Comparison of ENCODE assay signal across 28 cellular contexts in genomic region chr10:84659497-84660276, GRCh38.
"Had no signal": no experiment of that assay in that cellular context is flagged by ENCODE, and none has a peak within 500 bp of the region (broad histone marks: within the 10 kb centered on the region; RNA-seq: fewer than 3 reads in every experiment).

No MANE protein-coding gene starts in this region.

- H3K9me3 ChIP-seq: heart right ventricle, left ventricle myocardium inferior, pancreas, prostate gland, sigmoid colon, thoracic aorta, vagina had no signal

- H3K4me1 Mint-ChIP-seq: nephron progenitor cell; stimulated activated effector memory CD8-positive, alpha-beta T cell treated with anti-CD3 and anti-CD28 coated beads, Interleukin-12 subunit alpha, Interleukin-12 subunit beta, amount 100 ng/mL, for 72 hours had no signal

- DNase-seq: activated CD4-positive, alpha-beta memory T cell treated with anti-CD3 and anti-CD28 coated beads for 36 hours; activated CD4-positive, alpha-beta T cell treated with anti-CD3 and anti-CD28 coated beads for 48 hours; activated CD8-positive, alpha-beta memory T cell treated with anti-CD3 and anti-CD28 coated beads, Interleukin-2, amount 50 U/mL, for 4 hours; activated effector memory CD4-positive, alpha-beta T cell treated with anti-CD3 and anti-CD28 coated beads, Interleukin-2, amount 50 U/mL, for 16 hours; activated naive CD4-positive, alpha-beta T cell treated with anti-CD3 and anti-CD28 coated beads, Interleukin-2, amount 10 ng/mL, durations not matched to agents 7 days and 5 days; activated T-cell treated with anti-CD3 and anti-CD28 coated beads, Interleukin-2, amount 50 U/mL, for 1 hour; amygdala; central memory CD4-positive, alpha-beta T cell; endodermal cell; foreskin fibroblast; heart right ventricle; kidney glomerular epithelial cell; left ventricle myocardium inferior; nephron progenitor cell; nucleus accumbens; pancreas; sigmoid colon; small intestine; stimulated activated CD4-positive, alpha-beta T cell treated with anti-CD3 and anti-CD28 coated beads, Interleukin-4, amount 100 ng/mL, for 24 hours; trophoblast cell had no signal

- H3K27me3 Mint-ChIP-seq: activated naive CD4-positive, alpha-beta T cell treated with anti-CD3 and anti-CD28 coated beads, Interleukin-2, amount 10 ng/mL, durations not matched to agents 7 days and 5 days; stimulated activated naive CD8-positive, alpha-beta T cell treated with anti-CD3 and anti-CD28 coated beads, Interleukin-15, Interleukin-2, amounts not matched to agents 100 ng/mL and 50 ng/mL, for 24 hours had no signal

- H3K27me3 ChIP-seq: pancreas, sigmoid colon, vagina had no signal

- H3K36me3 ChIP-seq: heart right ventricle, left ventricle myocardium inferior, pancreas, prostate gland, sigmoid colon, thoracic aorta, vagina had no signal

- H3K4me3 ChIP-seq: heart right ventricle, left ventricle myocardium inferior, pancreas, prostate gland, sigmoid colon, thoracic aorta, vagina had no signal

- H3K27ac ChIP-seq: heart right ventricle, left ventricle myocardium inferior, pancreas, prostate gland, sigmoid colon, thoracic aorta, vagina had no signal

- H3K36me3 Mint-ChIP-seq: activated CD4-positive, alpha-beta memory T cell treated with anti-CD3 and anti-CD28 coated beads for 36 hours; activated naive CD4-positive, alpha-beta T cell treated with anti-CD3 and anti-CD28 coated beads, Interleukin-2, amount 10 ng/mL, durations not matched to agents 7 days and 5 days; stimulated activated effector memory CD8-positive, alpha-beta T cell treated with anti-CD3 and anti-CD28 coated beads, Interleukin-12 subunit alpha, Interleukin-12 subunit beta, amount 100 ng/mL, for 72 hours had no signal

- H3K4me1 ChIP-seq: heart right ventricle, left ventricle myocardium inferior, pancreas, prostate gland, sigmoid colon, vagina had no signal

- ATAC-seq: activated CD4-positive, CD25-positive, alpha-beta regulatory T cell treated with anti-CD3 and anti-CD28 coated beads, Interleukin-2, amount 50 U/mL, for 24 hours; esophagus mucosa; heart right ventricle; pancreas; stimulated activated effector memory CD8-positive, alpha-beta T cell treated with anti-CD3 and anti-CD28 coated beads, Interleukin-12 subunit alpha, Interleukin-12 subunit beta, amount 100 ng/mL, for 72 hours had no signal

- H3K27ac Mint-ChIP-seq: activated CD4-positive, alpha-beta memory T cell treated with anti-CD3 and anti-CD28 coated beads for 36 hours; activated naive CD4-positive, alpha-beta T cell treated with anti-CD3 and anti-CD28 coated beads, Interleukin-2, amount 10 ng/mL, durations not matched to agents 7 days and 5 days; activated T-helper 1 cell treated with anti-CD3 and anti-CD28 coated beads, Interleukin-12 subunit alpha, Interleukin-12 subunit beta, Interleukin-2, Interleukin-4 antibody, amounts not matched to agents 30 ng/mL and 10 ng/mL and 1 ng/mL, durations not matched to agents 14 hours and 24 hours and 36 hours; endodermal cell; stimulated activated effector memory CD8-positive, alpha-beta T cell treated with anti-CD3 and anti-CD28 coated beads, Interleukin-12 subunit alpha, Interleukin-12 subunit beta, amount 100 ng/mL, for 72 hours; stimulated activated naive CD8-positive, alpha-beta T cell treated with anti-CD3 and anti-CD28 coated beads, Interleukin-15, Interleukin-2, amounts not matched to agents 100 ng/mL and 50 ng/mL, for 24 hours had no signal

- H3K4me3 Mint-ChIP-seq: activated CD4-positive, alpha-beta memory T cell treated with anti-CD3 and anti-CD28 coated beads for 36 hours; activated naive CD4-positive, alpha-beta T cell treated with anti-CD3 and anti-CD28 coated beads, Interleukin-2, amount 10 ng/mL, durations not matched to agents 7 days and 5 days; activated T-helper 1 cell treated with anti-CD3 and anti-CD28 coated beads, Interleukin-12 subunit alpha, Interleukin-12 subunit beta, Interleukin-2, Interleukin-4 antibody, amounts not matched to agents 30 ng/mL and 10 ng/mL and 1 ng/mL, durations not matched to agents 14 hours and 24 hours and 36 hours; endodermal cell; stimulated activated effector memory CD8-positive, alpha-beta T cell treated with anti-CD3 and anti-CD28 coated beads, Interleukin-12 subunit alpha, Interleukin-12 subunit beta, amount 100 ng/mL, for 72 hours; stimulated activated naive CD8-positive, alpha-beta T cell treated with anti-CD3 and anti-CD28 coated beads, Interleukin-15, Interleukin-2, amounts not matched to agents 100 ng/mL and 50 ng/mL, for 24 hours had no signal

- H3K9me3 Mint-ChIP-seq: activated CD4-positive, alpha-beta memory T cell treated with anti-CD3 and anti-CD28 coated beads for 36 hours; activated naive CD4-positive, alpha-beta T cell treated with anti-CD3 and anti-CD28 coated beads, Interleukin-2, amount 10 ng/mL, durations not matched to agents 7 days and 5 days; activated T-helper 1 cell treated with anti-CD3 and anti-CD28 coated beads, Interleukin-12 subunit alpha, Interleukin-12 subunit beta, Interleukin-2, Interleukin-4 antibody, amounts not matched to agents 30 ng/mL and 10 ng/mL and 1 ng/mL, durations not matched to agents 14 hours and 24 hours and 36 hours; endodermal cell; nephron progenitor cell; stimulated activated effector memory CD8-positive, alpha-beta T cell treated with anti-CD3 and anti-CD28 coated beads, Interleukin-12 subunit alpha, Interleukin-12 subunit beta, amount 100 ng/mL, for 72 hours; stimulated activated naive CD8-positive, alpha-beta T cell treated with anti-CD3 and anti-CD28 coated beads, Interleukin-15, Interleukin-2, amounts not matched to agents 100 ng/mL and 50 ng/mL, for 24 hours had no signal
